ENCODE assay signal across 1 cellular context in genomic region chr7:94004024-94004945, GRCh38.
TF ChIP-seq lines count a peak whose summit lies in the region.

BET1 (minus strand) TSS chr7:94004355; CDS start chr7:94004216, 139 bp downstream.

TF ChIP-seq in HepG2, 621 proteins besides CTCF, POLR2A, EP300 and RAD21 (continued from another document and continues in another):
- peak; percentile 73 for TF ChIP-seq ZNF772 (CRISPR knock-in tag; IDR thresholded peaks at IDR 0.05)
- no peak; the same call in 1 of the 2 replicates for TF ChIP-seq ZNF460 (CRISPR knock-in tag; IDR thresholded peaks at IDR 0.05; ENCODE audit: borderline replicate concordance)
- TF ChIP-seq ZNF331 (CRISPR knock-in tag; IDR thresholded peaks at IDR 0.05), result peak; percentile 48
- TF ChIP-seq NCOA5 (CRISPR knock-in tag; IDR thresholded peaks at IDR 0.05), result no peak
- TF ChIP-seq ZNF800 (CRISPR knock-in tag; IDR thresholded peaks at IDR 0.05), result no peak
- peak; percentile 91 for TF ChIP-seq ZNF574 (CRISPR knock-in tag; IDR thresholded peaks at IDR 0.05)
- no peak; the same call in 1 of the 2 replicates for TF ChIP-seq ZBTB20 (CRISPR knock-in tag; IDR thresholded peaks at IDR 0.05; ENCODE audit: borderline replicate concordance, low read depth)
- TF ChIP-seq KAT8 (CRISPR knock-in tag; IDR thresholded peaks at IDR 0.05), result peak; percentile 97
- TF ChIP-seq LBX2 (CRISPR knock-in tag; IDR thresholded peaks at IDR 0.05; ENCODE audit: borderline replicate concordance), result no peak
- TF ChIP-seq TCF12 (IDR thresholded peaks at IDR 0.05), result no peak
- TF ChIP-seq TCF12 (CRISPR knock-in tag; IDR thresholded peaks at IDR 0.05), result no peak
- no peak for TF ChIP-seq KLF12 (CRISPR knock-in tag; IDR thresholded peaks at IDR 0.05; ENCODE audit: borderline replicate concordance)
- no peak for TF ChIP-seq NFAT5 (CRISPR knock-in tag; IDR thresholded peaks at IDR 0.05)
- peak; percentile 87 for TF ChIP-seq ZFP91 (CRISPR knock-in tag; IDR thresholded peaks at IDR 0.05; ENCODE audit: borderline replicate concordance)
- TF ChIP-seq NFE2 (CRISPR knock-in tag; IDR thresholded peaks at IDR 0.05), result no peak
- no peak for TF ChIP-seq GRHL1 (CRISPR knock-in tag; conservative IDR thresholded peaks at IDR 0.05)
- no peak for TF ChIP-seq HINFP (CRISPR knock-in tag; IDR thresholded peaks at IDR 0.05; ENCODE audit: low read depth)
- TF ChIP-seq CEBPZ (IDR thresholded peaks at IDR 0.05; ENCODE audit: low read length), result no peak
- TF ChIP-seq REL (CRISPR knock-in tag; conservative IDR thresholded peaks at IDR 0.05), result 0 out of 2 replicates have a peak, but pooled peaks have one; percentile 20
- 0 out of 2 replicates have a peak, but pooled peaks have one; percentile 79 for TF ChIP-seq ZNF572 (CRISPR knock-in tag; IDR thresholded peaks at IDR 0.05)
- TF ChIP-seq ISL2 (CRISPR knock-in tag; IDR thresholded peaks at IDR 0.05), result peak; percentile 56; the same call in 1 of the 2 replicates
- no peak for TF ChIP-seq ZNF609 (CRISPR knock-in tag; IDR thresholded peaks at IDR 0.05; ENCODE audit: borderline replicate concordance)
- peak; percentile 79; the same call in 1 of the 2 replicates for TF ChIP-seq ZNF230 (CRISPR knock-in tag; IDR thresholded peaks at IDR 0.05)
- TF ChIP-seq SAP130 (CRISPR knock-in tag; IDR thresholded peaks at IDR 0.05; ENCODE audit: low read depth), result peak; percentile 93
- TF ChIP-seq MTERF4 (CRISPR knock-in tag; IDR thresholded peaks at IDR 0.05), result no peak
- no peak for TF ChIP-seq TMF1 (CRISPR knock-in tag; IDR thresholded peaks at IDR 0.05; ENCODE audit: low read depth)
- peak; percentile 84; the same call in 1 of the 2 replicates for TF ChIP-seq ZSCAN31 (CRISPR knock-in tag; IDR thresholded peaks at IDR 0.05; ENCODE audit: low read depth)
